ENCODE assay signal across 25 cellular contexts in genomic region chr9:76602191-76602590, GRCh38.
"Had no signal": no experiment of that assay in that cellular context is flagged by ENCODE, and none has a peak within 500 bp of the region (broad histone marks: within the 10 kb centered on the region; RNA-seq: fewer than 3 reads in every experiment).

No MANE protein-coding gene starts in this region.

- DNase-seq: dorsolateral prefrontal cortex; effector CD4-positive, alpha-beta T cell; hypothalamus; immature natural killer cell; islet precursor cell; kidney glomerular epithelial cell; left colon; left ventricle myocardium superior; lower lobe of right lung; naive thymus-derived CD8-positive, alpha-beta T cell; nephron progenitor cell; nucleus accumbens; posterior cingulate gyrus; psoas muscle; right cardiac atrium; sigmoid colon; stimulated activated CD4-positive, alpha-beta T cell treated with anti-CD3 and anti-CD28 coated beads, Interleukin-2, amount 100 ng/mL, for 24 hours; stimulated activated CD4-positive, alpha-beta T cell treated with anti-CD3 and anti-CD28 coated beads, Interleukin-4, amount 100 ng/mL, for 4 hours; stimulated activated naive CD8-positive, alpha-beta T cell treated with anti-CD3 and anti-CD28 coated beads, Interleukin-15, Interleukin-2, amounts not matched to agents 100 U/mL and 50 U/mL, for 24 hours; substantia nigra; testis; tibial artery; upper lobe of left lung; uterus had no signal

- ATAC-seq: left colon; left ventricle myocardium superior; lower lobe of right lung; naive thymus-derived CD8-positive, alpha-beta T cell; psoas muscle; stimulated activated memory B cell treated with anti-CD40 and anti-IgM and Interleukin-4, amounts not matched to agents 10 μg/mL and 1 μg/mL and 100 μg/mL, for 72 hours; stimulated activated naive CD8-positive, alpha-beta T cell treated with anti-CD3 and anti-CD28 coated beads, Interleukin-15, Interleukin-2, amounts not matched to agents 100 U/mL and 50 U/mL, for 24 hours had no signal
